ENCODE assay signal across 20 cellular contexts in the genomic region with DNA sequence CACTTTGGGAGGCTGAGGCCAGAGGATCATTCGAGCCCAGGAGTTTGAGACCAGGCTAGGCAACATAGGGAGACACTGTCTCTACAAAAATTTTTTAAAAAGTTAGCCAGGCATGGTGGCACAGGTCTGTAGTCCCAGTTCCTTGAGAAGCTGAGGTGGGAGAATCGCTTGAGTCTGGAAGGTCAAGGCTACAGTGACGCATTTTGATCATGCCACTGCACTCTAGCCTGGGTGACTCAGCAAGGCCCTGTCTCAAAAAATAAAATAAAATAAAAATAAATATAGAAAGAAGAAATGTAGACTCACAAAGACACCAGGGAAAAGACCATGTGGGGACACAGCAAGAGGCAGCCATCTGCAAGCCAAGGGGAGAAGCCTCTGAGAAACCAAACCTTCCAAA. TPM values are rescaled to one million over a fixed set of nuclear protein-coding genes. Genes with fewer than 3 reads are reported as not detected.
DNase-seq lines count a peak whose midpoint lies in the region; ATAC-seq and TF ChIP-seq lines count a peak whose summit lies in the region.
"Had no signal": no experiment of that assay in that cellular context is flagged by ENCODE, and none has a peak within 500 bp of the region (broad histone marks: within the 10 kb centered on the region; RNA-seq: fewer than 3 reads in every experiment).

No MANE protein-coding gene starts in this region.

- no TSS peak for BruUV-seq in IMR-90 (replicated peaks; lab: Mats Ljungman, UMichigan)

- H2AFZ ChIP-seq in IMR-90 (replicated peaks; ENCODE audit: low read length, poor library complexity): no peak overlapping the region

- TF ChIP-seq POLR2A in IMR-90 (IDR thresholded peaks at IDR 0.05; ENCODE audit: low read depth, low read length) (no peak), spleen (IDR thresholded peaks at IDR 0.05) (no peak)

- 0 out of 2 replicates have a peak, but pooled peaks cover 1% of the 10 kb centered on the region for H3K27me3 ChIP-seq in IMR-90 (ENCODE audit: control insufficient read depth, insufficient read depth, low read length)
- no peaks in the 10 kb centered on the region for H3K27me3 ChIP-seq in spleen (replicated peaks in 1 of 7)
- no peaks in the 10 kb centered on the region for H3K27me3 ChIP-seq in HAP-1 (ENCODE audit: low read depth)
- H3K27me3 ChIP-seq: BE2C had no signal

- no peak overlapping the region for H2BK20ac ChIP-seq in IMR-90 (ENCODE audit: low read depth, low read length)

- H3K18ac ChIP-seq in IMR-90 (ENCODE audit: low read depth, low read length): no peak overlapping the region

- H3K9me3 ChIP-seq in IMR-90 (ENCODE audit: control insufficient read depth, insufficient read depth, low read length): no peaks in the 10 kb centered on the region
- H3K9me3 ChIP-seq in spleen: no peaks in the 10 kb centered on the region
- no peaks in the 10 kb centered on the region for H3K9me3 ChIP-seq in HAP-1
- H3K9me3 ChIP-seq: A549; BE2C; BLaER1 treated with 17β-estradiol and CSF1 and Interleukin-3, amounts not matched to agents 10 nM and 100 nM had no signal

- H2BK15ac ChIP-seq in IMR-90 (ENCODE audit: low read depth, low read length): no peak overlapping the region

- no peak overlapping the region for H4K8ac ChIP-seq in IMR-90 (ENCODE audit: low read depth in 2 of 2, low read length in 2 of 2)

- no peak overlapping the region for H3K27ac ChIP-seq in IMR-90 (ENCODE audit: insufficient read depth, low read length)
- no peak overlapping the region for H3K27ac ChIP-seq in spleen
- H3K27ac ChIP-seq: A549; BLaER1 treated with 17β-estradiol and CSF1 and Interleukin-3, amounts not matched to agents 10 nM and 100 nM had no signal

- no CpG with 5 or more reads among the region's 3 CpGs for WGBS in IMR-90 (ENCODE audit: extremely low coverage in 2 of 2, insufficient read length in 1 of 2), 2 experiments
- 82 to 94% (median 83%) methylated on average over 3 of the region's 3 CpGs for WGBS in spleen, 5 donors

- H3K9ac ChIP-seq in IMR-90 (ENCODE audit: low read depth, low read length): no peak overlapping the region
- H3K9ac ChIP-seq: BLaER1 treated with 17β-estradiol and CSF1 and Interleukin-3, amounts not matched to agents 10 nM and 100 nM had no signal

- TF ChIP-seq CTCF in IMR-90 (conservative IDR thresholded peaks at IDR 0.05; ENCODE audit: low read depth, low read length) (no peak), choroid plexus epithelial cell (conservative IDR thresholded peaks at IDR 0.05; ENCODE audit: low read depth, low read length) (no peak), spleen (IDR thresholded peaks at IDR 0.05 in 8 of 11, conservative IDR thresholded peaks at IDR 0.05 in 3 of 11) (no peak)

- H3K36me3 ChIP-seq in IMR-90 (ENCODE audit: control insufficient read depth, insufficient read depth, low read length) (no peaks in the 10 kb centered on the region), spleen (no peaks in the 10 kb centered on the region), HAP-1 (replicated peaks) (no peaks in the 10 kb centered on the region)
- H3K36me3 ChIP-seq: BE2C; BLaER1 treated with 17β-estradiol and CSF1 and Interleukin-3, amounts not matched to agents 10 nM and 100 nM had no signal

- CTCF ChIA-PET in IMR-90 (lab: Yijun Ruan, JAX): no interaction called here

- no peak overlapping the region for H2AK5ac ChIP-seq in IMR-90 (ENCODE audit: low read depth, low read length)

- H3K4me1 ChIP-seq in IMR-90 (ENCODE audit: control insufficient read depth, insufficient read depth, low read length) (no peaks in the 10 kb centered on the region), spleen (peaks cover 0 to 8% (median 0%) of the 10 kb centered on the region in 6 donors), HAP-1 (peaks cover 23% of the 10 kb centered on the region)
- H3K4me1 ChIP-seq: A549; BE2C; BLaER1 treated with 17β-estradiol and CSF1 and Interleukin-3, amounts not matched to agents 10 nM and 100 nM had no signal

- no peak overlapping the region for H2AK9ac ChIP-seq in IMR-90 (replicated peaks; ENCODE audit: low read depth, low read length, poor library complexity)

- H3K4me2 ChIP-seq in IMR-90 (ENCODE audit: low read depth, low read length): no peak overlapping the region
- H3K4me2 ChIP-seq: A549; BLaER1 treated with 17β-estradiol and CSF1 and Interleukin-3, amounts not matched to agents 10 nM and 100 nM had no signal

- no peak overlapping the region for H3K14ac ChIP-seq in IMR-90 (replicated peaks; ENCODE audit: low read depth, low read length)

- H2BK5ac ChIP-seq in IMR-90 (ENCODE audit: low read depth, low read length, poor library complexity, severe bottlenecking): no peak overlapping the region

- H3K79me1 ChIP-seq in IMR-90 (ENCODE audit: low read depth in 1 of 2, low read length in 2 of 2): no peaks in the 10 kb centered on the region

- no peak overlapping the region for H2BK120ac ChIP-seq in IMR-90 (ENCODE audit: low read depth, low read length)

- DNase-seq in IMR-90 (peak; percentile 5), amniotic epithelial cell (ENCODE audit: low read depth) (peak; percentile 1), choroid plexus epithelial cell (ENCODE audit: low read depth) (peak; percentile 11), G401 (ENCODE audit: low spot score) (no peak), spleen (no peak), germinal center (ENCODE audit: low spot score) (no peak), HAP-1 (ENCODE audit: low spot score in 2 of 2) (no peak)
- DNase-seq: 8988T; ACHN; AML-193; BE2C; CD4-positive, alpha-beta T cell; CD8-positive, alpha-beta memory T cell; DMS53; DMS79 treated with DMSO at 0.1 percent for 48 hours; GOT3; HCEC 1CT had no signal

- no peaks in the 10 kb centered on the region for H4K20me1 ChIP-seq in IMR-90 (ENCODE audit: insufficient read depth, low read length)
- H4K20me1 ChIP-seq: BLaER1 treated with 17β-estradiol and CSF1 and Interleukin-3, amounts not matched to agents 10 nM and 100 nM had no signal

- no peak overlapping the region for H4K5ac ChIP-seq in IMR-90 (ENCODE audit: low read depth, low read length)

- in situ Hi-C loops in IMR-90 (cut with MboI; ENCODE audit: low sequenced_read_pairs): no loop called here
- in situ Hi-C loops in G401 (cut with HindIII; ENCODE audit: low sequenced_read_pairs): no loop called here
- in situ Hi-C loops in HAP-1 (cut with MboI; ENCODE audit: low sequenced_read_pairs): no loop called here

- POLR2A ChIA-PET in IMR-90 (lab: Charles Lee; ENCODE audit: unreplicated experiment): no interaction called here

- H3K9me1 ChIP-seq in IMR-90 (ENCODE audit: insufficient read depth, low read length): no peaks in the 10 kb centered on the region

- TF ChIP-seq RAD21 in IMR-90 (IDR thresholded peaks at IDR 0.05; ENCODE audit: low read length): no peak

- intact Hi-C loops in IMR-90 (cut with micrococcal nuclease) (loop anchor here (10.0 kb wide), 1 partner anchor 382 kb away; no protein-coding TSS in a partner anchor), spleen (cut with DNase I; ENCODE audit: low total_unique reads) (no loop called here)

- H4K91ac ChIP-seq in IMR-90 (ENCODE audit: insufficient read depth, low read depth, low read length): no peak overlapping the region

- H3K56ac ChIP-seq in IMR-90 (ENCODE audit: extremely low read depth, insufficient read depth, low read length): no peak overlapping the region

- dilution Hi-C loops in IMR-90 (cut with HindIII; ENCODE audit: low sequenced_read_pairs, unreplicated experiment): no loop called here

- H3K4me3 ChIP-seq in IMR-90 (ENCODE audit: insufficient read depth, low read depth, low read length) (no peak overlapping the region), choroid plexus epithelial cell (ENCODE audit: low read depth, low read length) (no peak overlapping the region), spleen (no peak overlapping the region), HAP-1 (no peak overlapping the region)
- H3K4me3 ChIP-seq: A549; BLaER1 treated with 17β-estradiol and CSF1 and Interleukin-3, amounts not matched to agents 10 nM and 100 nM had no signal

- no peak for ATAC-seq in IMR-90 (ENCODE audit: low read depth)
- ATAC-seq: A549 had no signal

- H3K23ac ChIP-seq in IMR-90 (ENCODE audit: low read depth, low read length): no peak overlapping the region

- no peak overlapping the region for H3K4ac ChIP-seq in IMR-90 (ENCODE audit: low read depth, low read length)

TF ChIP-seq in IMR-90, 13 proteins besides CTCF, POLR2A, EP300 and RAD21 (continues in another document):
- no peak for TF ChIP-seq BHLHE40 (IDR thresholded peaks at IDR 0.05; ENCODE audit: low read depth, low read length)
- TF ChIP-seq RCOR1 (IDR thresholded peaks at IDR 0.05; ENCODE audit: insufficient replicate concordance, low read length): no peak
- no peak for TF ChIP-seq MXI1 (IDR thresholded peaks at IDR 0.05; ENCODE audit: borderline replicate concordance, low read depth, low read length)
- TF ChIP-seq, protein P1, sequence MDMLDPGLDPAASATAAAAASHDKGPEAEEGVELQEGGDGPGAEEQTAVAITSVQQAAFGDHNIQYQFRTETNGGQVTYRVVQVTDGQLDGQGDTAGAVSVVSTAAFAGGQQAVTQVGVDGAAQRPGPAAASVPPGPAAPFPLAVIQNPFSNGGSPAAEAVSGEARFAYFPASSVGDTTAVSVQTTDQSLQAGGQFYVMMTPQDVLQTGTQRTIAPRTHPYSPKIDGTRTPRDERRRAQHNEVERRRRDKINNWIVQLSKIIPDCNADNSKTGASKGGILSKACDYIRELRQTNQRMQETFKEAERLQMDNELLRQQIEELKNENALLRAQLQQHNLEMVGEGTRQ (IDR thresholded peaks at IDR 0.05; ENCODE audit: low read depth, low read length): no peak
- TF ChIP-seq, protein P2, sequence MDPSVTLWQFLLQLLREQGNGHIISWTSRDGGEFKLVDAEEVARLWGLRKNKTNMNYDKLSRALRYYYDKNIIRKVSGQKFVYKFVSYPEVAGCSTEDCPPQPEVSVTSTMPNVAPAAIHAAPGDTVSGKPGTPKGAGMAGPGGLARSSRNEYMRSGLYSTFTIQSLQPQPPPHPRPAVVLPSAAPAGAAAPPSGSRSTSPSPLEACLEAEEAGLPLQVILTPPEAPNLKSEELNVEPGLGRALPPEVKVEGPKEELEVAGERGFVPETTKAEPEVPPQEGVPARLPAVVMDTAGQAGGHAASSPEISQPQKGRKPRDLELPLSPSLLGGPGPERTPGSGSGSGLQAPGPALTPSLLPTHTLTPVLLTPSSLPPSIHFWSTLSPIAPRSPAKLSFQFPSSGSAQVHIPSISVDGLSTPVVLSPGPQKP (IDR thresholded peaks at IDR 0.05; ENCODE audit: borderline replicate concordance, low read depth, low read length): no peak
- no peak for TF ChIP-seq CHD1 (IDR thresholded peaks at IDR 0.05; ENCODE audit: low read depth, low read length)
- no peak for TF ChIP-seq SMC3 (IDR thresholded peaks at IDR 0.05; ENCODE audit: low read depth, low read length)
- TF ChIP-seq MAZ (IDR thresholded peaks at IDR 0.05; ENCODE audit: borderline replicate concordance, low read depth, low read length): no peak
- TF ChIP-seq CEBPB (IDR thresholded peaks at IDR 0.05; ENCODE audit: low read depth, low read length): no peak

RNA-seq across cellular contexts. Expression of gene SLC7A3, which starts 42.3 kb away (rescaled TPM):
- total RNA-seq in IMR-90 (2012; rRNA removed): not detected in 2 replicates
- not detected in 2 replicates for polyA plus RNA-seq in IMR-90 (2012; rRNA removed)
- not detected in 2 replicates for polyA plus RNA-seq in IMR-90 (2012; cell fraction: cytosol; rRNA removed)
- not detected in 2 replicates for polyA plus RNA-seq in IMR-90 (2012; cell fraction: nucleus; rRNA removed; ENCODE audit: low replicate concordance)
- not detected in 2 replicates for total RNA-seq in G401 (2014; rRNA removed; shearing (Covaris generic))
- total RNA-seq in spleen: not detected
- polyA plus RNA-seq in spleen: under 1 TPM in 1 of 3 donors, not detected in 2; 0.06 TPM
- total RNA-seq: CD4-positive, alpha-beta T cell had no signal
- polyA plus RNA-seq: CD14-positive monocyte had no signal

Comparison
In these comparisons a context has a peak if more than half of its experiments do, and no peak if none do; other contexts are left out.
1. DNase-seq: peak in IMR-90 (single experiment), amniotic epithelial cell (single experiment) and choroid plexus epithelial cell (single experiment); none in G401 (single experiment), spleen (single experiment), germinal center (single experiment) and HAP-1 (0 of 2).